22 cellular contexts compared by ENCODE assay signal in genomic region chr16:2209258-2210008, GRCh38. TPM values are rescaled to one million over a fixed set of nuclear protein-coding genes. Genes with fewer than 3 reads are reported as not detected.
"Had no signal": no experiment of that assay in that cellular context is flagged by ENCODE, and none has a peak within 500 bp of the region (broad histone marks: within the 10 kb centered on the region; RNA-seq: fewer than 3 reads in every experiment).

No MANE protein-coding gene starts in this region.

- H3K27me3 ChIP-seq: gastroesophageal sphincter, transverse colon had no signal

- H3K4me3 Mint-ChIP-seq: activated CD4-positive, alpha-beta memory T cell treated with anti-CD3 and anti-CD28 coated beads for 36 hours; activated CD4-positive, alpha-beta T cell treated with anti-CD3 and anti-CD28 coated beads for 36 hours; activated naive CD4-positive, alpha-beta T cell treated with anti-CD3 and anti-CD28 coated beads, Interleukin-2, amount 10 ng/mL, durations not matched to agents 7 days and 5 days; activated naive CD8-positive, alpha-beta T cell treated with anti-CD3 and anti-CD28 coated beads, Interleukin-2, amount 50 U/mL, for 24 hours; memory B cell; T-helper 2 cell treated with Interferon-gamma antibody and Interleukin-4, amounts not matched to agents 5 μg/mL and 100 μg/mL, for 36 hours; WTC11 had no signal

- H3K27me3 Mint-ChIP-seq: activated CD4-positive, alpha-beta memory T cell treated with anti-CD3 and anti-CD28 coated beads for 36 hours; activated CD4-positive, alpha-beta T cell treated with anti-CD3 and anti-CD28 coated beads for 36 hours; activated naive CD4-positive, alpha-beta T cell treated with anti-CD3 and anti-CD28 coated beads, Interleukin-2, amount 10 ng/mL, durations not matched to agents 7 days and 5 days; activated naive CD8-positive, alpha-beta T cell treated with anti-CD3 and anti-CD28 coated beads, Interleukin-2, amount 50 U/mL, for 24 hours; memory B cell; stimulated activated naive B cell treated with anti-CD40 and anti-IgM and Interleukin-4, amounts not matched to agents 10 μg/mL and 1 μg/mL and 100 μg/mL, for 72 hours had no signal

- H3K9me3 ChIP-seq: gastroesophageal sphincter, transverse colon had no signal

- H3K4me3 ChIP-seq: gastroesophageal sphincter, transverse colon had no signal

- ATAC-seq: activated CD4-positive, alpha-beta T cell treated with anti-CD3 and anti-CD28 coated beads for 36 hours; activated naive CD8-positive, alpha-beta T cell treated with anti-CD3 and anti-CD28 coated beads, Interleukin-2, amount 50 U/mL, for 24 hours; gastroesophageal sphincter; stimulated activated naive B cell treated with anti-CD40 and anti-IgM and Interleukin-4, amounts not matched to agents 10 μg/mL and 1 μg/mL and 100 μg/mL, for 72 hours; WTC11 had no signal

- H3K27ac Mint-ChIP-seq: activated CD4-positive, alpha-beta memory T cell treated with anti-CD3 and anti-CD28 coated beads for 36 hours; activated CD4-positive, alpha-beta T cell treated with anti-CD3 and anti-CD28 coated beads for 36 hours; activated naive CD4-positive, alpha-beta T cell treated with anti-CD3 and anti-CD28 coated beads, Interleukin-2, amount 10 ng/mL, durations not matched to agents 7 days and 5 days; activated naive CD8-positive, alpha-beta T cell treated with anti-CD3 and anti-CD28 coated beads, Interleukin-2, amount 50 U/mL, for 24 hours; memory B cell; nephron progenitor cell; stimulated activated naive B cell treated with anti-CD40 and anti-IgM and Interleukin-4, amounts not matched to agents 10 μg/mL and 1 μg/mL and 100 μg/mL, for 72 hours; T-helper 2 cell treated with Interferon-gamma antibody and Interleukin-4, amounts not matched to agents 5 μg/mL and 100 μg/mL, for 36 hours had no signal

- DNase-seq: activated CD4-positive, alpha-beta memory T cell treated with anti-CD3 and anti-CD28 coated beads for 36 hours; activated CD4-positive, alpha-beta T cell treated with anti-CD3 and anti-CD28 coated beads for 36 hours; activated effector memory CD4-positive, alpha-beta T cell treated with anti-CD3 and anti-CD28 coated beads, Interleukin-2, amount 50 U/mL, for 16 hours; activated naive CD4-positive, alpha-beta T cell treated with anti-CD3 and anti-CD28 coated beads, Interleukin-2, amount 10 ng/mL, durations not matched to agents 7 days and 5 days; activated naive CD8-positive, alpha-beta T cell treated with anti-CD3 and anti-CD28 coated beads, Interleukin-2, amount 50 U/mL, for 24 hours; activated T-cell treated with anti-CD3 and anti-CD28 coated beads for 4 hours; cortex of kidney; head of caudate nucleus; hypothalamus; nephron progenitor cell; occipital lobe; retina; stimulated activated CD4-positive, alpha-beta T cell treated with anti-CD3 and anti-CD28 coated beads, Interleukin-2, amount 100 ng/mL, for 48 hours; stimulated activated CD8-positive, alpha-beta memory T cell treated with anti-CD3 and anti-CD28 coated beads, Interleukin-4, amount 100 ng/mL, for 48 hours; stimulated activated naive B cell treated with anti-CD40 and anti-IgM and Interleukin-4, amounts not matched to agents 10 μg/mL and 1 μg/mL and 100 μg/mL, for 72 hours; transverse colon had no signal

- H3K27ac ChIP-seq: epithelial cell of prostate, gastroesophageal sphincter, transverse colon had no signal

- H3K9me3 Mint-ChIP-seq: activated CD4-positive, alpha-beta memory T cell treated with anti-CD3 and anti-CD28 coated beads for 36 hours; activated naive CD4-positive, alpha-beta T cell treated with anti-CD3 and anti-CD28 coated beads, Interleukin-2, amount 10 ng/mL, durations not matched to agents 7 days and 5 days; activated naive CD8-positive, alpha-beta T cell treated with anti-CD3 and anti-CD28 coated beads, Interleukin-2, amount 50 U/mL, for 24 hours; memory B cell; nephron progenitor cell; stimulated activated naive B cell treated with anti-CD40 and anti-IgM and Interleukin-4, amounts not matched to agents 10 μg/mL and 1 μg/mL and 100 μg/mL, for 72 hours; T-helper 2 cell treated with Interferon-gamma antibody and Interleukin-4, amounts not matched to agents 5 μg/mL and 100 μg/mL, for 36 hours; WTC11 had no signal

RNA-seq across cellular contexts. Expression of gene CASKIN1, which starts 13.0 kb away (rescaled TPM):
- total RNA-seq: mononuclear cell had no signal
